19 cellular contexts compared by ENCODE assay signal in the genomic region with DNA sequence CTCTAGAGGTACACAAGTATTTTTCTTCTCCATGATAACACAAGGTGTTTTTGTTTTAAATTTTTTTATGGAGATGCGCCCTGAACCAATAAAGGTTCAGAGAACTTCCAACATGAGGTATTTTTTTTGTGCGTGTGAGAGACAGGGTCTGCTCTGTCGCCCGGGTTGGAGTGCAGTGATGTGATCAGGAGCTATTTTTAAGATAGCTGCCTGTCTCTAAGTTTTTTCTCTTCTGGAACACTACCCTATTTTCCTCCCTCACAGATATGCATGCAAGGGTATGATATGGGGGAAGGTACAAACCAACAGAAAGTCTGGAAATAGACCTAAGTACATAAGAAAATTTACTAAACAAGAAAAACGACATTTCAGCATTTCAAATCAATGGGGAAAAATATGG. TPM values are rescaled to one million over a fixed set of nuclear protein-coding genes. Genes with fewer than 3 reads are reported as not detected.
"Had no signal": no experiment of that assay in that cellular context is flagged by ENCODE, and none has a peak within 500 bp of the region (broad histone marks: within the 10 kb centered on the region; RNA-seq: fewer than 3 reads in every experiment).

No MANE protein-coding gene starts in this region.

- H3K4me3 ChIP-seq: colonic mucosa, esophagus muscularis mucosa, sigmoid colon, spleen, thyroid gland had no signal

- H3K36me3 ChIP-seq: colonic mucosa, thyroid gland, WERI-Rb-1 had no signal

- ATAC-seq: T-helper 17 cell had no signal

- H3K4me3 Mint-ChIP-seq: activated CD4-positive, alpha-beta T cell treated with anti-CD3 and anti-CD28 coated beads, Interleukin-2, amount 10 ng/mL, durations not matched to agents 24 days and 14 days; T-helper 17 cell had no signal

- H3K27me3 ChIP-seq: colonic mucosa, esophagus muscularis mucosa, sigmoid colon, spleen, thyroid gland had no signal

- DNase-seq: activated CD4-positive, alpha-beta T cell treated with anti-CD3 and anti-CD28 coated beads, Interleukin-2, amount 10 ng/mL, durations not matched to agents 24 days and 14 days; activated gamma-delta T cell treated with Interleukin-2 at 50 U/mL for 16 hours; activated T-cell treated with anti-CD3 and anti-CD28 coated beads, Interleukin-2, amount 50 U/mL, for 1 hour; colonic mucosa; hippocampal formation; mesendoderm; SIG-M5; sigmoid colon; spleen; T-helper 17 cell; thyroid gland; WERI-Rb-1 had no signal

- H3K27me3 Mint-ChIP-seq: activated CD4-positive, alpha-beta T cell treated with anti-CD3 and anti-CD28 coated beads, Interleukin-2, amount 10 ng/mL, durations not matched to agents 24 days and 14 days; T-helper 17 cell had no signal

- H3K4me1 ChIP-seq: colonic mucosa, sigmoid colon, spleen, thyroid gland had no signal

- H3K27ac Mint-ChIP-seq: activated CD4-positive, alpha-beta T cell treated with anti-CD3 and anti-CD28 coated beads, Interleukin-2, amount 10 ng/mL, durations not matched to agents 24 days and 14 days; T-helper 17 cell had no signal

- H3K27ac ChIP-seq: colonic mucosa, esophagus muscularis mucosa, sigmoid colon, spleen, thyroid gland, WERI-Rb-1 had no signal

- H3K9me3 Mint-ChIP-seq: activated CD4-positive, alpha-beta T cell treated with anti-CD3 and anti-CD28 coated beads, Interleukin-2, amount 10 ng/mL, durations not matched to agents 24 days and 14 days had no signal

- H3K9me3 ChIP-seq: colonic mucosa, esophagus muscularis mucosa, sigmoid colon, spleen, thyroid gland had no signal

RNA-seq across cellular contexts. Expression of a gene that starts 37.1 kb away (rescaled TPM):
- total RNA-seq: lower leg skin, omental fat pad, pulmonary artery endothelial cell, sigmoid colon, urinary bladder had no signal
- polyA plus RNA-seq: keratinocyte, neural cell had no signal
